In genomic region chr6:118324081-118324480, GRCh38 we compare ENCODE assay signal across 12 cellular contexts.
"Had no signal": no experiment of that assay in that cellular context is flagged by ENCODE, and none has a peak within 500 bp of the region (broad histone marks: within the 10 kb centered on the region; RNA-seq: fewer than 3 reads in every experiment).

No MANE protein-coding gene starts in this region.

- H3K27ac ChIP-seq: cardiac muscle cell, pancreas, thyroid gland had no signal

- H3K4me3 ChIP-seq: cardiac muscle cell, mucosa of descending colon, pancreas, thyroid gland had no signal

- H3K4me1 Mint-ChIP-seq: activated CD4-positive, alpha-beta memory T cell treated with anti-CD3 and anti-CD28 coated beads, Interleukin-2, amount 10 ng/mL, durations not matched to agents 7 days and 5 days; activated naive CD4-positive, alpha-beta T cell treated with anti-CD3 and anti-CD28 coated beads, Interleukin-2, amount 10 ng/mL, durations not matched to agents 7 days and 5 days; naive thymus-derived CD4-positive, alpha-beta T cell; stimulated activated effector memory CD8-positive, alpha-beta T cell treated with anti-CD3 and anti-CD28 coated beads, Interleukin-12 subunit alpha, Interleukin-12 subunit beta, amount 100 ng/mL, for 72 hours had no signal

- H3K36me3 Mint-ChIP-seq: activated naive CD4-positive, alpha-beta T cell treated with anti-CD3 and anti-CD28 coated beads, Interleukin-2, amount 10 ng/mL, durations not matched to agents 7 days and 5 days; stimulated activated effector memory CD8-positive, alpha-beta T cell treated with anti-CD3 and anti-CD28 coated beads, Interleukin-12 subunit alpha, Interleukin-12 subunit beta, amount 100 ng/mL, for 72 hours had no signal

- H3K9me3 ChIP-seq: mucosa of descending colon, pancreas, thyroid gland had no signal

- H3K4me3 Mint-ChIP-seq: activated CD4-positive, alpha-beta memory T cell treated with anti-CD3 and anti-CD28 coated beads, Interleukin-2, amount 10 ng/mL, durations not matched to agents 7 days and 5 days; activated naive CD4-positive, alpha-beta T cell treated with anti-CD3 and anti-CD28 coated beads, Interleukin-2, amount 10 ng/mL, durations not matched to agents 7 days and 5 days; activated T-cell treated with anti-CD3 and anti-CD28 coated beads, Interleukin-2, amount 50 U/mL, for 24 hours; naive thymus-derived CD4-positive, alpha-beta T cell; stimulated activated effector memory CD8-positive, alpha-beta T cell treated with anti-CD3 and anti-CD28 coated beads, Interleukin-12 subunit alpha, Interleukin-12 subunit beta, amount 100 ng/mL, for 72 hours had no signal

- H3K27me3 ChIP-seq: cardiac muscle cell, pancreas, thyroid gland had no signal

- H3K27me3 Mint-ChIP-seq: activated CD4-positive, alpha-beta memory T cell treated with anti-CD3 and anti-CD28 coated beads, Interleukin-2, amount 10 ng/mL, durations not matched to agents 7 days and 5 days; activated T-cell treated with anti-CD3 and anti-CD28 coated beads, Interleukin-2, amount 50 U/mL, for 24 hours had no signal

- H3K9me3 Mint-ChIP-seq: activated CD4-positive, alpha-beta memory T cell treated with anti-CD3 and anti-CD28 coated beads, Interleukin-2, amount 10 ng/mL, durations not matched to agents 7 days and 5 days; activated naive CD4-positive, alpha-beta T cell treated with anti-CD3 and anti-CD28 coated beads, Interleukin-2, amount 10 ng/mL, durations not matched to agents 7 days and 5 days; activated T-cell treated with anti-CD3 and anti-CD28 coated beads, Interleukin-2, amount 50 U/mL, for 24 hours; stimulated activated effector memory CD8-positive, alpha-beta T cell treated with anti-CD3 and anti-CD28 coated beads, Interleukin-12 subunit alpha, Interleukin-12 subunit beta, amount 100 ng/mL, for 72 hours had no signal

- DNase-seq: activated CD4-positive, alpha-beta memory T cell treated with anti-CD3 and anti-CD28 coated beads, Interleukin-2, amount 10 ng/mL, durations not matched to agents 7 days and 5 days; activated CD4-positive, alpha-beta T cell treated with anti-CD3 and anti-CD28 coated beads for 4 hours; activated naive CD4-positive, alpha-beta T cell treated with anti-CD3 and anti-CD28 coated beads, Interleukin-2, amount 10 ng/mL, durations not matched to agents 7 days and 5 days; activated T-cell treated with anti-CD3 and anti-CD28 coated beads, Interleukin-2, amount 50 U/mL, for 24 hours; hippocampal formation; left colon; mucosa of descending colon; naive thymus-derived CD4-positive, alpha-beta T cell; pancreas; thyroid gland had no signal

- H3K27ac Mint-ChIP-seq: activated CD4-positive, alpha-beta memory T cell treated with anti-CD3 and anti-CD28 coated beads, Interleukin-2, amount 10 ng/mL, durations not matched to agents 7 days and 5 days; activated naive CD4-positive, alpha-beta T cell treated with anti-CD3 and anti-CD28 coated beads, Interleukin-2, amount 10 ng/mL, durations not matched to agents 7 days and 5 days; activated T-cell treated with anti-CD3 and anti-CD28 coated beads, Interleukin-2, amount 50 U/mL, for 24 hours; naive thymus-derived CD4-positive, alpha-beta T cell; stimulated activated effector memory CD8-positive, alpha-beta T cell treated with anti-CD3 and anti-CD28 coated beads, Interleukin-12 subunit alpha, Interleukin-12 subunit beta, amount 100 ng/mL, for 72 hours had no signal

- ATAC-seq: left colon; mucosa of descending colon; naive thymus-derived CD4-positive, alpha-beta T cell; pancreas; stimulated activated effector memory CD8-positive, alpha-beta T cell treated with anti-CD3 and anti-CD28 coated beads, Interleukin-12 subunit alpha, Interleukin-12 subunit beta, amount 100 ng/mL, for 72 hours had no signal

- H3K4me1 ChIP-seq: pancreas, thyroid gland had no signal

- H3K36me3 ChIP-seq: cardiac muscle cell, pancreas, thyroid gland had no signal
